In the genomic region with DNA sequence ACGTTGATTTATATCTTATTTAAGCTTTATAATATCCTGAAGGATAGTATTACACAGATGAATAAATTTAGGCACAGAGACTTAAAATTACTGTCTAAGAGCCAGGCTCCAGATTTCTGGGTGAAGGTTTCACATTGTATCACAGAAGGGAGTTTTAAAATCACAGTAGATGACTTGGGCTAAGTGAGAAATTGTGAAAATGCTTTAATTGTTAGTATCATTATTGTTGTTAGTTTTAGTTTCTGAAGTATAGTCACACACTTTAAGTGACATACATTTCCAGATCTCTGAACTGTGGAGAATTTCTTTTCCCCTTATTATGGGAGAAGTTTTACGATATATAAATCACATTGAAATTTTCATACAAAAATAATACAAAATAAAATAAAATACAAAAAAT, we compare ENCODE assay signal across 16 cellular contexts.
DNase-seq lines count a peak whose midpoint lies in the region; TF ChIP-seq lines count a peak whose summit lies in the region.
"Had no signal": no experiment of that assay in that cellular context is flagged by ENCODE, and none has a peak within 500 bp of the region (broad histone marks: within the 10 kb centered on the region; RNA-seq: fewer than 3 reads in every experiment).

No MANE protein-coding gene starts in this region.

- DNase-seq in Karpas-422 (peak; percentile 16), chondrocyte (ENCODE audit: low spot score) (no peak), neural progenitor cell (ENCODE audit: low spot score) (no peak), uterus (no peak), H9 (no peak), left ventricle myocardium inferior (no peak)
- no peak for DNase-seq in activated naive CD4-positive, alpha-beta T cell treated with anti-CD3 and anti-CD28 coated beads, Interleukin-2, amount 10 ng/mL, durations not matched to agents 7 days and 5 days
- DNase-seq: amniotic stem cell; effector CD8-positive, alpha-beta T cell; mesendoderm; NCI-H1436; NCI-H2171 treated with DMSO at 0.1 percent for 48 hours; NCI-H774; OCI-M1; stimulated activated naive B cell treated with anti-CD40 and anti-IgM and Interleukin-4, amounts not matched to agents 10 μg/mL and 1 μg/mL and 100 μg/mL, for 72 hours had no signal

- H3K4me3 Mint-ChIP-seq in chondrocyte (ENCODE audit: unreplicated experiment) (no peak overlapping the region), neural progenitor cell (no peak overlapping the region), H9 (no peak overlapping the region)
- H3K4me3 Mint-ChIP-seq in activated naive CD4-positive, alpha-beta T cell treated with anti-CD3 and anti-CD28 coated beads, Interleukin-2, amount 10 ng/mL, durations not matched to agents 7 days and 5 days: no peak overlapping the region
- H3K4me3 Mint-ChIP-seq: B cell; stimulated activated naive B cell treated with anti-CD40 and anti-IgM and Interleukin-4, amounts not matched to agents 10 μg/mL and 1 μg/mL and 100 μg/mL, for 72 hours had no signal

- no peak overlapping the region for H3K4ac ChIP-seq in H9 (ENCODE audit: low read depth, low read length)

- WGBS in H9 (ENCODE audit: extremely low coverage, insufficient read length, low lambda C conversion rate): no CpG with 5 or more reads among the region's 2 CpGs

- no peak overlapping the region for H2AK5ac ChIP-seq in H9 (ENCODE audit: insufficient read length, low read length)

- H3K9me3 Mint-ChIP-seq in chondrocyte (ENCODE audit: low read depth) (no peaks in the 10 kb centered on the region), neural progenitor cell (no peaks in the 10 kb centered on the region), H9 (no peaks in the 10 kb centered on the region)
- no peaks in the 10 kb centered on the region for H3K9me3 Mint-ChIP-seq in activated naive CD4-positive, alpha-beta T cell treated with anti-CD3 and anti-CD28 coated beads, Interleukin-2, amount 10 ng/mL, durations not matched to agents 7 days and 5 days
- H3K9me3 Mint-ChIP-seq: stimulated activated naive B cell treated with anti-CD40 and anti-IgM and Interleukin-4, amounts not matched to agents 10 μg/mL and 1 μg/mL and 100 μg/mL, for 72 hours had no signal

- H3K4me2 ChIP-seq in Karpas-422 (ENCODE audit: low read depth, low read length, poor library complexity, severe bottlenecking) (no peak overlapping the region), neural progenitor cell (no peak overlapping the region), H9 (ENCODE audit: insufficient read depth, insufficient read length, low read length) (no peak overlapping the region)

- no peak for TF ChIP-seq POLR2A in uterus (IDR thresholded peaks at IDR 0.05)

- TF ChIP-seq CTCF in chondrocyte (IDR thresholded peaks at IDR 0.05): no peak
- no peak for TF ChIP-seq CTCF in neural progenitor cell (IDR thresholded peaks at IDR 0.05)
- no peak for TF ChIP-seq CTCF in uterus (IDR thresholded peaks at IDR 0.05)
- no peak for TF ChIP-seq CTCF in H9 (conservative IDR thresholded peaks at IDR 0.05)
- no peak for TF ChIP-seq CTCF in left ventricle myocardium inferior (IDR thresholded peaks at IDR 0.05; ENCODE audit: borderline replicate concordance)

- no peak overlapping the region for H3K4me3 ChIP-seq in Karpas-422 (ENCODE audit: low read length)
- H3K4me3 ChIP-seq in neural progenitor cell: no peak overlapping the region
- no peak overlapping the region for H3K4me3 ChIP-seq in uterus
- H3K4me3 ChIP-seq in left ventricle myocardium inferior: no peak overlapping the region

- H3K79me2 ChIP-seq in Karpas-422 (ENCODE audit: low read length): no peaks in the 10 kb centered on the region
- H3K79me2 ChIP-seq in neural progenitor cell (ENCODE audit: low read depth): peaks cover 100% of the 10 kb centered on the region
- peaks cover 52% of the 10 kb centered on the region; the same call in 1 of the 2 replicates for H3K79me2 ChIP-seq in H9 (ENCODE audit: insufficient read depth, low read length)

- H3K14ac ChIP-seq in H9 (ENCODE audit: insufficient read depth, low read length): no peak overlapping the region

- no peak overlapping the region for H2AFZ ChIP-seq in Karpas-422 (ENCODE audit: low read length)
- H2AFZ ChIP-seq in neural progenitor cell (replicated peaks): no peak overlapping the region
- no peak overlapping the region for H2AFZ ChIP-seq in H9 (ENCODE audit: low read length)

- peak overlapping the region; percentile 58 for H3K27ac Mint-ChIP-seq in chondrocyte (ENCODE audit: unreplicated experiment)
- H3K27ac Mint-ChIP-seq in neural progenitor cell: peak overlapping the region; percentile 27
- H3K27ac Mint-ChIP-seq in H9: no peak overlapping the region; a peak in 2 of 7 replicates
- no peak overlapping the region for H3K27ac Mint-ChIP-seq in activated naive CD4-positive, alpha-beta T cell treated with anti-CD3 and anti-CD28 coated beads, Interleukin-2, amount 10 ng/mL, durations not matched to agents 7 days and 5 days
- H3K27ac Mint-ChIP-seq: B cell; stimulated activated naive B cell treated with anti-CD40 and anti-IgM and Interleukin-4, amounts not matched to agents 10 μg/mL and 1 μg/mL and 100 μg/mL, for 72 hours had no signal

- peaks cover 14% of the 10 kb centered on the region for H3K23me2 ChIP-seq in H9 (ENCODE audit: insufficient read length, low read depth, low read length, poor library complexity, severe bottlenecking)

- H3K27ac ChIP-seq in Karpas-422 (ENCODE audit: low read length) (no peak overlapping the region), neural progenitor cell (no peak overlapping the region), uterus (peak overlapping the region; percentile 94 to 95), H9 (ENCODE audit: insufficient read length, low read depth, low read length) (no peak overlapping the region), left ventricle myocardium inferior (replicated peaks) (no peak overlapping the region)

- H3K23ac ChIP-seq in H9 (ENCODE audit: insufficient read length, low read depth, low read length): no peak overlapping the region

- no peak overlapping the region for H2BK20ac ChIP-seq in H9 (ENCODE audit: low read depth, low read length, poor library complexity, severe bottlenecking)

- no peak overlapping the region for H2BK12ac ChIP-seq in H9 (ENCODE audit: insufficient read length, low read depth, low read length)

- H2BK5ac ChIP-seq in H9 (ENCODE audit: insufficient read length, low read length): no peak overlapping the region

- no peak overlapping the region for H3K56ac ChIP-seq in H9 (ENCODE audit: insufficient read length, low read depth, low read length)

- H3T11ph ChIP-seq in H9 (ENCODE audit: low read length): no peak overlapping the region

- H3F3A ChIP-seq in neural progenitor cell (ENCODE audit: low read depth): peaks cover 30% of the 10 kb centered on the region

- H3K79me1 ChIP-seq in H9 (ENCODE audit: insufficient read depth, low read depth, low read length, poor library complexity, severe bottlenecking): peaks cover 2% of the 10 kb centered on the region

- intact Hi-C loops in uterus (cut with DNase I; ENCODE audit: low total_unique reads) (loop anchor here (5.0 kb wide), 1 partner anchor 78 kb away; no protein-coding TSS in a partner anchor), left ventricle myocardium inferior (cut with micrococcal nuclease) (no loop called here)

- no peak overlapping the region for H3K18ac ChIP-seq in H9 (ENCODE audit: insufficient read length, low read depth, low read length)

- no peaks in the 10 kb centered on the region for H4K20me1 ChIP-seq in Karpas-422 (ENCODE audit: insufficient read depth, low read depth, low read length)
- H4K20me1 ChIP-seq in neural progenitor cell (ENCODE audit: low read depth): peaks cover 54% of the 10 kb centered on the region
- H4K20me1 ChIP-seq in H9 (ENCODE audit: control insufficient read depth, insufficient read depth, insufficient read length): no peaks in the 10 kb centered on the region

- H3K27me3 Mint-ChIP-seq in chondrocyte (ENCODE audit: low read depth) (no peaks in the 10 kb centered on the region), neural progenitor cell (ENCODE audit: insufficient read depth, low read depth) (peaks cover under 1% of the 10 kb centered on the region), H9 (ENCODE audit: low read depth) (no peaks in the 10 kb centered on the region)
- peaks cover 12% of the 10 kb centered on the region for H3K27me3 Mint-ChIP-seq in activated naive CD4-positive, alpha-beta T cell treated with anti-CD3 and anti-CD28 coated beads, Interleukin-2, amount 10 ng/mL, durations not matched to agents 7 days and 5 days
- H3K27me3 Mint-ChIP-seq: stimulated activated naive B cell treated with anti-CD40 and anti-IgM and Interleukin-4, amounts not matched to agents 10 μg/mL and 1 μg/mL and 100 μg/mL, for 72 hours had no signal

- H3K4me1 ChIP-seq in Karpas-422 (ENCODE audit: low read length): no peaks in the 10 kb centered on the region
- peaks cover 24% of the 10 kb centered on the region for H3K4me1 ChIP-seq in neural progenitor cell
- peaks cover 8 to 13% of the 10 kb centered on the region in 2 donors for H3K4me1 ChIP-seq in uterus
- H3K4me1 ChIP-seq in H9 (ENCODE audit: insufficient read depth, low read length): peaks cover under 1% of the 10 kb centered on the region; the same call in 1 of the 2 replicates
- H3K4me1 ChIP-seq in left ventricle myocardium inferior: peaks cover 67% of the 10 kb centered on the region

- no peak overlapping the region for H3K9ac ChIP-seq in Karpas-422 (ENCODE audit: low read length)
- no peak overlapping the region for H3K9ac ChIP-seq in neural progenitor cell
- H3K9ac ChIP-seq in H9 (ENCODE audit: extremely low read depth, insufficient read length, low read length): no peak overlapping the region

- H2BK15ac ChIP-seq in H9 (ENCODE audit: low read depth, low read length): no peak overlapping the region

- no peak overlapping the region for H4K5ac ChIP-seq in H9 (ENCODE audit: insufficient read length, low read depth, low read length)

- CTCF ChIA-PET in activated naive CD4-positive, alpha-beta T cell treated with anti-CD3 and anti-CD28 coated beads, Interleukin-2, amount 10 ng/mL, durations not matched to agents 7 days and 5 days (lab: Charles Lee): interaction anchor here (0.7 to 0.9 kb wide), 2 partner anchors 11 to 18 kb away, joined by 3 read pairs; no protein-coding TSS in a partner anchor

- H3K36me3 Mint-ChIP-seq in chondrocyte (ENCODE audit: low read depth) (no peaks in the 10 kb centered on the region), neural progenitor cell (peaks cover 10% of the 10 kb centered on the region), H9 (ENCODE audit: insufficient read depth in 1 of 3, low read depth in 3 of 3) (peaks cover 0 to 10% (median 8%) of the 10 kb centered on the region in 3 experiments; a peak in 4 of 7 replicates)
- no peaks in the 10 kb centered on the region for H3K36me3 Mint-ChIP-seq in activated naive CD4-positive, alpha-beta T cell treated with anti-CD3 and anti-CD28 coated beads, Interleukin-2, amount 10 ng/mL, durations not matched to agents 7 days and 5 days

- no peaks in the 10 kb centered on the region for H3K9me2 ChIP-seq in Karpas-422 (replicated peaks; ENCODE audit: insufficient read depth, low read length)

- no peaks in the 10 kb centered on the region for H3K9me3 ChIP-seq in Karpas-422 (ENCODE audit: low read length)
- H3K9me3 ChIP-seq in neural progenitor cell (ENCODE audit: low read depth): no peaks in the 10 kb centered on the region
- no peaks in the 10 kb centered on the region for H3K9me3 ChIP-seq in uterus
- H3K9me3 ChIP-seq in H9 (ENCODE audit: control insufficient read depth, low read depth, low read length): no peaks in the 10 kb centered on the region
- H3K9me3 ChIP-seq in left ventricle myocardium inferior (replicated peaks): no peaks in the 10 kb centered on the region

- peaks cover 30% of the 10 kb centered on the region for H3K4me1 Mint-ChIP-seq in chondrocyte (ENCODE audit: low read depth)
- H3K4me1 Mint-ChIP-seq in neural progenitor cell: peaks cover 15% of the 10 kb centered on the region
- H3K4me1 Mint-ChIP-seq in H9: peaks cover 11 to 19% of the 10 kb centered on the region in 2 experiments
- H3K4me1 Mint-ChIP-seq in activated naive CD4-positive, alpha-beta T cell treated with anti-CD3 and anti-CD28 coated beads, Interleukin-2, amount 10 ng/mL, durations not matched to agents 7 days and 5 days: peaks cover 9% of the 10 kb centered on the region

- H3K36me3 ChIP-seq in Karpas-422 (ENCODE audit: insufficient read depth, low read length): no peaks in the 10 kb centered on the region
- H3K36me3 ChIP-seq in neural progenitor cell: no peaks in the 10 kb centered on the region
- no peaks in the 10 kb centered on the region for H3K36me3 ChIP-seq in uterus
- no peaks in the 10 kb centered on the region for H3K36me3 ChIP-seq in left ventricle myocardium inferior

- H3K27me3 ChIP-seq in Karpas-422 (ENCODE audit: low read length) (no peaks in the 10 kb centered on the region), neural progenitor cell (no peaks in the 10 kb centered on the region), uterus (no peaks in the 10 kb centered on the region), H9 (ENCODE audit: insufficient read depth, low read length) (no peaks in the 10 kb centered on the region), left ventricle myocardium inferior (ENCODE audit: low read depth) (no peaks in the 10 kb centered on the region)

- no peak overlapping the region for H4K91ac ChIP-seq in H9 (ENCODE audit: insufficient read length, low read depth, low read length)

- H2BK120ac ChIP-seq in H9 (ENCODE audit: low read depth, low read length, poor library complexity, severe bottlenecking): no peak overlapping the region

- H4K8ac ChIP-seq in H9 (replicated peaks; ENCODE audit: insufficient read length, low read depth, low read length): no peak overlapping the region

Comparison
In these comparisons a context has a peak if more than half of its experiments do, and no peak if none do; other contexts are left out.
1. H3K27ac ChIP-seq: peak in uterus (2 of 2); none in Karpas-422 (single experiment), neural progenitor cell (single experiment), H9 (single experiment) and left ventricle myocardium inferior (single experiment).
2. H3K27ac Mint-ChIP-seq: peak in chondrocyte (single experiment) and neural progenitor cell (single experiment); none in H9 (0 of 3) and activated naive CD4-positive, alpha-beta T cell treated with anti-CD3 and anti-CD28 coated beads, Interleukin-2, amount 10 ng/mL, durations not matched to agents 7 days and 5 days (single experiment).